Comparison of ENCODE assay signal across 14 cellular contexts in genomic region chr11:47280860-47281259, GRCh38.
"Had no signal": no experiment of that assay in that cellular context is flagged by ENCODE, and none has a peak within 500 bp of the region (broad histone marks: within the 10 kb centered on the region; RNA-seq: fewer than 3 reads in every experiment).

No MANE protein-coding gene starts in this region.

- H3K4me3 Mint-ChIP-seq: dendritic cell treated with granulocyte-macrophage colony-stimulating factor and Interleukin-4, amounts not matched to agents 40 ng/mL and 50 ng/mL, for 4 days; naive B cell; type B pancreatic cell had no signal

- H3K27me3 Mint-ChIP-seq: dendritic cell treated with granulocyte-macrophage colony-stimulating factor and Interleukin-4, amounts not matched to agents 40 ng/mL and 50 ng/mL, for 4 days; naive B cell; type B pancreatic cell had no signal

- H3K9me3 Mint-ChIP-seq: dendritic cell treated with granulocyte-macrophage colony-stimulating factor and Interleukin-4, amounts not matched to agents 40 ng/mL and 50 ng/mL, for 4 days; naive B cell; type B pancreatic cell had no signal

- H3K27ac Mint-ChIP-seq: dendritic cell treated with granulocyte-macrophage colony-stimulating factor and Interleukin-4, amounts not matched to agents 40 ng/mL and 50 ng/mL, for 4 days; naive B cell; type B pancreatic cell had no signal

- H3K9me3 ChIP-seq: left lung, neutrophil, thyroid gland had no signal

- H3K27me3 ChIP-seq: left lung, neutrophil, thyroid gland had no signal

- H3K4me1 ChIP-seq: thyroid gland had no signal

- H3K27ac ChIP-seq: left lung, neutrophil, thyroid gland had no signal

- H3K4me3 ChIP-seq: left lung, lung, smooth muscle cell, thyroid gland had no signal

- DNase-seq: cerebellar nuclear complex; foreskin melanocyte; islet precursor cell; left lung; mesenchymal stem cell; naive B cell; stimulated activated CD4-positive, alpha-beta T cell treated with anti-CD3 and anti-CD28 coated beads, Interleukin-2, amount 100 ng/mL, for 48 hours; stimulated activated naive CD4-positive, alpha-beta T cell treated with Interleukin-2 at 50 U/mL for 16 hours; thyroid gland had no signal

- ATAC-seq: left lung had no signal
